1 cellular context compared by ENCODE assay signal in the genomic region with DNA sequence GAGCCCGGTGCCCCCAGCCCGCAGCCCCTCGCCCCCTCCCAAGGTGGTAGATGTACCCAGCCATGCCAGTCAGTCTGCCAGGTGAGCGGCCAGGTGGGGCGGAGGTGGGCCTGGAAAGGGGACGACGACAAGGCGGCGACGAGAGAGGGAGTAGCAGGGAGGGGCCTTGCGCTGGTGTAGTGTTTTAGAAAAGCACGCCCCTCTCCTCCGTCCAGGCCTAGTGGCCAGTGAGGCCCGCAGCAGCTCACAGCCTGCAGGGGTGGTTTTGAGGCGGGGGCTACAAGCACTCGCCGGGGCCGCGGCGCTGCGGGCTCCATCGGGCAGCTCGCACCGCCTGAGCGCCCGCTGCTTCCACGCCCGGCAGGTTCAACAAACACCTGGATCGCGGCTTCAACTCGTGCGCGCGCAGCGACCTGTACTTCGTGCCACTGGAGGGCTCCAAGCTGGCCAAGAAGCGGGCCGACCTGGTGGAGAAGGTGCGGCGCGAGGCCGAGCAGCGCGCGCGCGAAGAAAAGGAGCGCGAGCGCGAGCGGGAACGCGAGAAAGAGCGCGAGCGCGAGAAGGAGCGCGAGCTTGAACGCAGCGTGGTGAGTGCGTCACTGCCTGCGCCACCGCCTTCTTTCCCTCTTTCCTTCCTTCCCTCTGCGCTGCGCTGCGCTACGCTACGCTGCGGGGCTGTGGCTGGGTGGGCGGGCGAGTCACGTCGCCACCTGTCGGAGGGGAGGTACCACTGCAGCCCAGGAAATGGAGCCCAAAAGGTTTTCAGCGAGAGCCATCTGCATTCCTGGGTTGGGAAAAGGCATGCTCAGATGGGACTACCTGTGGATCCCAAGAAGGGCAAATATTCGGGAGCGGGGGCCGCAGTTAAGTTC.
TF ChIP-seq lines count a peak whose summit lies in the region.

No MANE protein-coding gene starts in this region.

TF ChIP-seq in liver, 16 proteins besides CTCF, POLR2A, EP300 and RAD21 (continued from another document):
- peak; percentile 87 for TF ChIP-seq REST (IDR thresholded peaks at IDR 0.05)
- TF ChIP-seq, protein P1, sequence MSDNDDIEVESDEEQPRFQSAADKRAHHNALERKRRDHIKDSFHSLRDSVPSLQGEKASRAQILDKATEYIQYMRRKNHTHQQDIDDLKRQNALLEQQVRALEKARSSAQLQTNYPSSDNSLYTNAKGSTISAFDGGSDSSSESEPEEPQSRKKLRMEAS (IDR thresholded peaks at IDR 0.05): peak; percentile 80
